ENCODE assay signal across 8 cellular contexts in genomic region chr1:155052412-155053400, GRCh38. TPM values are rescaled to one million over a fixed set of nuclear protein-coding genes. Genes with fewer than 3 reads are reported as not detected.
DNase-seq lines count a peak whose midpoint lies in the region; ATAC-seq and TF ChIP-seq lines count a peak whose summit lies in the region.

No MANE protein-coding gene starts in this region.

- H3K4me3 Mint-ChIP-seq in chondrocyte (ENCODE audit: unreplicated experiment), result peak overlapping the region; percentile 79

- no peaks in the 10 kb centered on the region for H3K9me3 ChIP-seq in mesodermal cell (ENCODE audit: control insufficient read depth, low read length)
- no peaks in the 10 kb centered on the region for H3K9me3 ChIP-seq in uterus

- intact Hi-C loops in uterus (cut with DNase I; ENCODE audit: low total_unique reads) (no loop called here), posterior vena cava (cut with DNase I) (no loop called here)

- H3K36me3 ChIP-seq in mesodermal cell (ENCODE audit: control insufficient read depth, insufficient read depth, low read length) (peaks cover 18% of the 10 kb centered on the region), uterus (no peaks in the 10 kb centered on the region)

- H3K4me1 Mint-ChIP-seq in chondrocyte (ENCODE audit: low read depth), result peaks cover 27% of the 10 kb centered on the region

- ATAC-seq in GM19023 (IDR thresholded peaks at IDR 0.05; ENCODE audit: unreplicated experiment), result no peak

- TF ChIP-seq CTCF in 22Rv1 (IDR thresholded peaks at IDR 0.05), result no peak
- TF ChIP-seq CTCF in GM13976 (IDR thresholded peaks at IDR 0.05; ENCODE audit: borderline replicate concordance, control extremely low read depth, extremely low read depth, insufficient read depth, missing control alignments), result peak; percentile 24
- TF ChIP-seq CTCF in chondrocyte (IDR thresholded peaks at IDR 0.05), result peak; percentile 56
- TF ChIP-seq CTCF in uterus (IDR thresholded peaks at IDR 0.05), result peak in 1 of 4 experiments; percentile 41

- H3K4me1 ChIP-seq in mesodermal cell (ENCODE audit: control insufficient read depth, insufficient read depth, low read length, poor library complexity, severe bottlenecking) (peaks cover 18% of the 10 kb centered on the region), uterus (no peaks in the 10 kb centered on the region)

- in situ Hi-C loops in GM13976 (cut with MboI; ENCODE audit: low sequenced_read_pairs, unreplicated experiment), result loop anchor here (25.0 kb wide), 1 partner anchor 490 kb away; the partner anchor contains the start of genes CHRNB2 and UBE2Q1

- no peak for TF ChIP-seq POLR2A in uterus (IDR thresholded peaks at IDR 0.05)

- peak overlapping the region; percentile 68 for H3K27ac Mint-ChIP-seq in chondrocyte (ENCODE audit: unreplicated experiment)

- 69 to 74% methylated on average over 7 to 9 of the region's 13 CpGs for WGBS in mesodermal cell (ENCODE audit: insufficient coverage in 2 of 2), 2 experiments

- no peaks in the 10 kb centered on the region for H3K9me3 Mint-ChIP-seq in chondrocyte (ENCODE audit: low read depth)

- H3K27ac ChIP-seq in 22Rv1, result peak overlapping the region; percentile 100
- H3K27ac ChIP-seq in mesodermal cell (ENCODE audit: low read depth, low read length, severe bottlenecking), result no peak overlapping the region
- H3K27ac ChIP-seq in uterus, result peak overlapping the region; percentile 72 to 88

- no peaks in the 10 kb centered on the region for H3K27me3 ChIP-seq in uterus

- peak overlapping the region; percentile 61 for H3K4me3 ChIP-seq in mesodermal cell (ENCODE audit: extremely low read depth, insufficient read depth, low read length, poor library complexity, severe bottlenecking)
- peak overlapping the region; percentile 61 to 68 for H3K4me3 ChIP-seq in uterus

- DNase-seq in GM13976 (ENCODE audit: low spot score), result peak; percentile 52
- peak; percentile 75 for DNase-seq in RPMI8226
- DNase-seq in chondrocyte (ENCODE audit: low spot score), result no peak
- DNase-seq in uterus, result peak in 1 of 2 donors; percentile 62
- DNase-seq in posterior vena cava (ENCODE audit: low spot score), result no peak

- H3K36me3 Mint-ChIP-seq in chondrocyte (ENCODE audit: low read depth), result peaks cover 8% of the 10 kb centered on the region

- H3K27me3 Mint-ChIP-seq in chondrocyte (ENCODE audit: low read depth), result no peaks in the 10 kb centered on the region

RNA-seq across cellular contexts. Expression of gene ADAM15, which starts 1.6 kb away (rescaled TPM):
- 73.7 to 91.1 TPM (median 75.2 TPM) in 3 replicates for total RNA-seq in chondrocyte
- 46.4 TPM for polyA plus RNA-seq in mesodermal cell (2013, experiment 1 of 2)
- polyA plus RNA-seq in mesodermal cell (2013, experiment 2 of 2), result 36.3 TPM
- 100 to 1,000 TPM in 3 of 4 donors, 10 to 100 TPM in 1; 58.6 to 270 (median 153) TPM for total RNA-seq in uterus
- 100 to 1,000 TPM; 146 to 178 TPM for total RNA-seq in posterior vena cava

RNA-seq across cellular contexts. Expression of gene EFNA4, which starts 10.8 kb away (rescaled TPM):
- total RNA-seq in chondrocyte (8.9 to 10.6 TPM (median 9.7 TPM) in 3 replicates), uterus (1 to 10 TPM in 2 of 4 donors, not detected in 2; 8.0 to 8.4 TPM), posterior vena cava (1 to 10 TPM; 2.0 to 2.6 TPM)
- polyA plus RNA-seq in mesodermal cell (2013, experiment 1 of 2), result 26.5 TPM
- polyA plus RNA-seq in mesodermal cell (2013, experiment 2 of 2), result 22.7 TPM

RNA-seq across cellular contexts. Expression of gene DCST1, which starts 19.1 kb away (rescaled TPM):
- not detected in 3 replicates for total RNA-seq in chondrocyte
- polyA plus RNA-seq in mesodermal cell (2013, experiment 1 of 2), result not detected
- polyA plus RNA-seq in mesodermal cell (2013, experiment 2 of 2), result not detected
- 1 to 10 TPM in 2 of 4 donors, not detected in 2; 1.1 to 3.5 TPM for total RNA-seq in uterus
- not detected for total RNA-seq in posterior vena cava

RNA-seq across cellular contexts. Expression of gene DCST2, which starts 19.1 kb away (rescaled TPM):
- total RNA-seq in chondrocyte, result 0.30 to 0.36 TPM (median 0.36 TPM) in 3 replicates
- polyA plus RNA-seq in mesodermal cell (2013, experiment 1 of 2), result 0.85 TPM
- 1.1 TPM for polyA plus RNA-seq in mesodermal cell (2013, experiment 2 of 2)
- 1 to 10 TPM in 1 of 4 donors, under 1 TPM in 1, not detected in 2; 0.07 to 1.6 TPM for total RNA-seq in uterus
- 1 to 10 TPM in 1 of 2 donors, under 1 TPM in 1; 0.48 to 1.1 TPM for total RNA-seq in posterior vena cava

RNA-seq across cellular contexts. Expression of gene EFNA3, which starts 25.9 kb away (rescaled TPM):
- total RNA-seq in chondrocyte (4.3 to 5.5 TPM (median 4.5 TPM) in 3 replicates), uterus (1 to 10 TPM in 3 of 4 donors, not detected in 1; 3.2 to 7.6 (median 3.3) TPM), posterior vena cava (1 to 10 TPM; 2.0 TPM)
- 8.6 TPM for polyA plus RNA-seq in mesodermal cell (2013, experiment 1 of 2)
- polyA plus RNA-seq in mesodermal cell (2013, experiment 2 of 2), result 4.8 TPM

Comparison
In these comparisons a context has a peak if more than half of its experiments do, and no peak if none do; other contexts are left out.
1. DNase-seq: peak in GM13976 (single experiment) and RPMI8226 (single experiment); none in chondrocyte (single experiment) and posterior vena cava (single experiment).